8 cellular contexts compared by ENCODE assay signal in genomic region chr20:32763202-32763999, GRCh38. TPM values are rescaled to one million over a fixed set of nuclear protein-coding genes. Genes with fewer than 3 reads are reported as not detected.
A peak's percentile ranks its signal among the peaks of the same experiment; 100 is the strongest.
DNase-seq lines count a peak whose midpoint lies in the region; ATAC-seq and TF ChIP-seq lines count a peak whose summit lies in the region.

No MANE protein-coding gene starts in this region.

- peak overlapping the region in 1 of 4 donors; percentile 72 for H3K27ac ChIP-seq in gastroesophageal sphincter

- 17 to 41% methylated on average over 7 to 12 of the region's 40 CpGs for WGBS in gastroesophageal sphincter (ENCODE audit: low coverage in 1 of 2), 2 donors

- no peaks in the 10 kb centered on the region for H3K9me3 ChIP-seq in gastroesophageal sphincter

- TF ChIP-seq POLR2A in gastroesophageal sphincter (IDR thresholded peaks at IDR 0.05): no peak

- peaks cover 17% of the 10 kb centered on the region for H3K4me1 Mint-ChIP-seq in activated T-cell treated with anti-CD3 and anti-CD28 coated beads, Interleukin-2, amount 50 U/mL, for 24 hours (ENCODE audit: low read depth)

- DNase-seq in activated T-cell treated with anti-CD3 and anti-CD28 coated beads, Interleukin-2, amount 50 U/mL, for 24 hours: no peak
- DNase-seq in activated T-cell treated with anti-CD3 and anti-CD28 coated beads for 4 hours (no peak), SW480 (ENCODE audit: low spot score) (peak; percentile 43), skeletal muscle cell (ENCODE audit: low read depth) (no peak), NCI-H187 (lab: John Stamatoyannopoulos, UW) (no peak), NCI-H128 (lab: John Stamatoyannopoulos, UW; ENCODE audit: unreplicated experiment) (no peak)

- peaks cover 8% of the 10 kb centered on the region for H3K27me3 Mint-ChIP-seq in activated T-cell treated with anti-CD3 and anti-CD28 coated beads, Interleukin-2, amount 50 U/mL, for 24 hours

- H3K9me3 Mint-ChIP-seq in activated T-cell treated with anti-CD3 and anti-CD28 coated beads, Interleukin-2, amount 50 U/mL, for 24 hours: no peaks in the 10 kb centered on the region

- no peaks in the 10 kb centered on the region for H3K36me3 ChIP-seq in gastroesophageal sphincter

- H3K36me3 Mint-ChIP-seq in activated T-cell treated with anti-CD3 and anti-CD28 coated beads, Interleukin-2, amount 50 U/mL, for 24 hours (ENCODE audit: low read depth): no peaks in the 10 kb centered on the region

- ATAC-seq in gastroesophageal sphincter (no peak), GM18858 (IDR thresholded peaks at IDR 0.05; ENCODE audit: unreplicated experiment) (no peak)

- H3K4me1 ChIP-seq in gastroesophageal sphincter: peaks cover 0 to 24% (median 12%) of the 10 kb centered on the region in 3 donors

- no peak for TF ChIP-seq EP300 in gastroesophageal sphincter (IDR thresholded peaks at IDR 0.05)

- H3K27ac Mint-ChIP-seq in activated T-cell treated with anti-CD3 and anti-CD28 coated beads, Interleukin-2, amount 50 U/mL, for 24 hours: no peak overlapping the region

- peak overlapping the region; percentile 82 for H3K4me3 Mint-ChIP-seq in activated T-cell treated with anti-CD3 and anti-CD28 coated beads, Interleukin-2, amount 50 U/mL, for 24 hours

- H3K27me3 ChIP-seq in gastroesophageal sphincter: no peaks in the 10 kb centered on the region

- TF ChIP-seq CTCF in gastroesophageal sphincter (IDR thresholded peaks at IDR 0.05): no peak

- H3K4me3 ChIP-seq in gastroesophageal sphincter (peak overlapping the region; percentile 46 to 87), skeletal muscle cell (ENCODE audit: low read depth, low read length) (peak overlapping the region; percentile 80)

RNA-seq across cellular contexts. Expression of gene DNMT3B, which starts 1.2 kb away (rescaled TPM):
- 1 to 10 TPM in 1 of 4 donors, under 1 TPM in 2, not detected in 1; 0.47 to 2.3 (median 0.81) TPM for total RNA-seq in gastroesophageal sphincter

RNA-seq across cellular contexts. Expression of gene COMMD7, which starts 20.1 kb away (rescaled TPM):
- 10 to 100 TPM; 25.0 to 33.2 (median 30.7) TPM for total RNA-seq in gastroesophageal sphincter

RNA-seq across cellular contexts. Expression of gene MAPRE1, which starts 56.4 kb away (rescaled TPM):
- total RNA-seq in gastroesophageal sphincter: 100 to 1,000 TPM; 148 to 158 (median 150) TPM
